Comparison of ENCODE assay signal across 10 cellular contexts in genomic region chr9:130040901-130041647, GRCh38. TPM values are rescaled to one million over a fixed set of nuclear protein-coding genes. Genes with fewer than 3 reads are reported as not detected.
DNase-seq lines count a peak whose midpoint lies in the region; ATAC-seq, FAIRE-seq and TF ChIP-seq lines count a peak whose summit lies in the region.
"Had no signal": no experiment of that assay in that cellular context is flagged by ENCODE, and none has a peak within 500 bp of the region (broad histone marks: within the 10 kb centered on the region; RNA-seq: fewer than 3 reads in every experiment).

No MANE protein-coding gene starts in this region.

- H3K27me3 Mint-ChIP-seq in H9 (ENCODE audit: low read depth), result peaks cover 28% of the 10 kb centered on the region

- H3K9ac ChIP-seq in H9 (ENCODE audit: extremely low read depth, insufficient read length, low read length), result no peak overlapping the region

- no peak overlapping the region for H3K4ac ChIP-seq in H9 (ENCODE audit: low read depth, low read length)

- no peak overlapping the region for H4K91ac ChIP-seq in H9 (ENCODE audit: insufficient read length, low read depth, low read length)

- H2BK120ac ChIP-seq in H9 (ENCODE audit: low read depth, low read length, poor library complexity, severe bottlenecking), result no peak overlapping the region

- H3T11ph ChIP-seq in H9 (ENCODE audit: low read length), result no peak overlapping the region

- H3K36me3 ChIP-seq in WERI-Rb-1 (no peaks in the 10 kb centered on the region), pancreas (no peaks in the 10 kb centered on the region)

- no peak overlapping the region for H3K14ac ChIP-seq in H9 (ENCODE audit: insufficient read depth, low read length)

- H3K4me1 ChIP-seq in H9 (ENCODE audit: insufficient read depth, low read length) (no peaks in the 10 kb centered on the region), pancreas (peaks cover 4 to 22% (median 9%) of the 10 kb centered on the region in 3 donors)

- no peak overlapping the region for H2BK5ac ChIP-seq in H9 (ENCODE audit: insufficient read length, low read length)

- FAIRE-seq in pancreas (lab: Jason Lieb, UNC), result no peak

- H3K27ac ChIP-seq in H9 (ENCODE audit: insufficient read length, low read depth, low read length) (no peak overlapping the region), WERI-Rb-1 (no peak overlapping the region), skin epidermis (peak overlapping the region in 18 of 21 experiments; percentile 54 to 100 (median 95)), pancreas (no peak overlapping the region)

- intact Hi-C loops in pancreas (cut with DNase I), result no loop called here

- DNase-seq in H9, result no peak
- DNase-seq in WERI-Rb-1, result no peak
- DNase-seq in fibroblast of villous mesenchyme (ENCODE audit: low read depth), result no peak
- DNase-seq in pancreas, result no peak
- no peak for DNase-seq in NCI-H526 (lab: John Stamatoyannopoulos, UW)
- no peak for DNase-seq in cerebellar cortex (ENCODE audit: low spot score)
- DNase-seq: activated gamma-delta T cell, NCI-H2081 had no signal

- H3K79me1 ChIP-seq in H9 (ENCODE audit: insufficient read depth, low read depth, low read length, poor library complexity, severe bottlenecking), result peaks cover 2% of the 10 kb centered on the region

- no peak overlapping the region for H2BK20ac ChIP-seq in H9 (ENCODE audit: low read depth, low read length, poor library complexity, severe bottlenecking)

- H4K8ac ChIP-seq in H9 (replicated peaks; ENCODE audit: insufficient read length, low read depth, low read length), result no peak overlapping the region

- ATAC-seq in pancreas (no peak), HG03280 (IDR thresholded peaks at IDR 0.05; ENCODE audit: unreplicated experiment) (no peak)

- H3K4me3 Mint-ChIP-seq in H9, result peak overlapping the region; percentile 96 to 98

- no peak overlapping the region for H3K27ac Mint-ChIP-seq in H9

- H3K9me3 Mint-ChIP-seq in H9, result peaks cover 2 to 3% of the 10 kb centered on the region in 2 experiments; a peak in 3 of 5 replicates

- peak overlapping the region; percentile 100 for H3K4me2 ChIP-seq in H9 (ENCODE audit: insufficient read depth, insufficient read length, low read length)

- H3K23ac ChIP-seq in H9 (ENCODE audit: insufficient read length, low read depth, low read length), result no peak overlapping the region

- no peak overlapping the region for H2BK15ac ChIP-seq in H9 (ENCODE audit: low read depth, low read length)

- H3K36me3 Mint-ChIP-seq in H9 (ENCODE audit: insufficient read depth in 1 of 3, low read depth in 3 of 3), result peaks cover 0 to 3% (median 2%) of the 10 kb centered on the region in 3 experiments; a peak in 2 of 7 replicates

- H3K23me2 ChIP-seq in H9 (ENCODE audit: insufficient read length, low read depth, low read length, poor library complexity, severe bottlenecking), result peaks cover 14% of the 10 kb centered on the region

- no peak overlapping the region for H4K5ac ChIP-seq in H9 (ENCODE audit: insufficient read length, low read depth, low read length)

- H3K79me2 ChIP-seq in H9 (ENCODE audit: insufficient read depth, low read length), result no peaks in the 10 kb centered on the region; the same call in 1 of the 2 replicates

- WGBS in H9 (ENCODE audit: extremely low coverage, insufficient read length, low lambda C conversion rate), result no CpG with 5 or more reads among the region's 7 CpGs
- 86 to 91% methylated on average over 7 of the region's 7 CpGs for whole genome bisulfite sequencing in pancreas, 2 donors

- H3K9me3 ChIP-seq in H9 (ENCODE audit: control insufficient read depth, low read depth, low read length), result no peaks in the 10 kb centered on the region
- H3K9me3 ChIP-seq in WERI-Rb-1 (ENCODE audit: severe bottlenecking), result no peaks in the 10 kb centered on the region
- no peaks in the 10 kb centered on the region for H3K9me3 ChIP-seq in pancreas

- TF ChIP-seq CTCF in H9 (conservative IDR thresholded peaks at IDR 0.05), result no peak
- no peak for TF ChIP-seq CTCF in WERI-Rb-1 (IDR thresholded peaks at IDR 0.05; ENCODE audit: low read depth, low read length)
- TF ChIP-seq CTCF in fibroblast of villous mesenchyme (IDR thresholded peaks at IDR 0.05; ENCODE audit: insufficient read depth, low read depth, low read length), result no peak
- TF ChIP-seq CTCF in pancreas (IDR thresholded peaks at IDR 0.05), result no peak

- no peak overlapping the region for H3K18ac ChIP-seq in H9 (ENCODE audit: insufficient read length, low read depth, low read length)

- H3K27me3 ChIP-seq in H9 (ENCODE audit: insufficient read depth, low read length) (no peaks in the 10 kb centered on the region; the same call in 1 of the 2 replicates), WERI-Rb-1 (ENCODE audit: insufficient read depth, low read depth, severe bottlenecking) (no peaks in the 10 kb centered on the region), pancreas (no peaks in the 10 kb centered on the region)

- H2AK5ac ChIP-seq in H9 (ENCODE audit: insufficient read length, low read length), result no peak overlapping the region

- no peak overlapping the region for H3K56ac ChIP-seq in H9 (ENCODE audit: insufficient read length, low read depth, low read length)

- no peak overlapping the region for H2AFZ ChIP-seq in H9 (ENCODE audit: low read length)

- H2BK12ac ChIP-seq in H9 (ENCODE audit: insufficient read length, low read depth, low read length), result no peak overlapping the region

- H3K4me3 ChIP-seq in WERI-Rb-1 (ENCODE audit: low read depth, low read length) (peak overlapping the region; percentile 89), fibroblast of villous mesenchyme (ENCODE audit: low read depth, low read length) (peak overlapping the region; percentile 90), skin epidermis (peak overlapping the region; percentile 84 to 100 (median 93)), pancreas (peak overlapping the region in 2 of 4 donors; percentile 89 to 97)

- H4K20me1 ChIP-seq in H9 (ENCODE audit: control insufficient read depth, insufficient read depth, insufficient read length), result no peaks in the 10 kb centered on the region

- peaks cover 21 to 29% of the 10 kb centered on the region in 2 experiments for H3K4me1 Mint-ChIP-seq in H9

RNA-seq across cellular contexts. Expression of gene FNBP1, which starts 1.9 kb away (rescaled TPM):
- 35.9 and 36.5 TPM in 2 replicates for total RNA-seq in H9 (2021)
- total RNA-seq in fibroblast of villous mesenchyme, result 41.9 and 45.1 TPM in 2 replicates
- total RNA-seq in pancreas, result 10 to 100 TPM in 2 of 6 donors, 1 to 10 TPM in 4; 6.5 to 18.5 (median 7.8) TPM
- 1 to 10 TPM; 5.3 to 7.0 TPM for polyA plus RNA-seq in pancreas

RNA-seq across cellular contexts. Expression of gene GPR107, which starts 12.6 kb away (rescaled TPM):
- total RNA-seq in H9 (2021) (38.0 and 38.6 TPM in 2 replicates), fibroblast of villous mesenchyme (27.4 and 38.0 TPM in 2 replicates), pancreas (10 to 100 TPM; 12.4 to 19.8 (median 17.2) TPM)
- polyA plus RNA-seq in pancreas, result 1 to 10 TPM; 5.1 to 8.7 TPM

Comparison
In these comparisons a context has a peak if more than half of its experiments do, and no peak if none do; other contexts are left out.
1. H3K27ac ChIP-seq: peak in skin epidermis (18 of 21); none in H9 (single experiment), WERI-Rb-1 (single experiment) and pancreas (0 of 4).